ENCODE assay signal across 17 cellular contexts in the genomic region with DNA sequence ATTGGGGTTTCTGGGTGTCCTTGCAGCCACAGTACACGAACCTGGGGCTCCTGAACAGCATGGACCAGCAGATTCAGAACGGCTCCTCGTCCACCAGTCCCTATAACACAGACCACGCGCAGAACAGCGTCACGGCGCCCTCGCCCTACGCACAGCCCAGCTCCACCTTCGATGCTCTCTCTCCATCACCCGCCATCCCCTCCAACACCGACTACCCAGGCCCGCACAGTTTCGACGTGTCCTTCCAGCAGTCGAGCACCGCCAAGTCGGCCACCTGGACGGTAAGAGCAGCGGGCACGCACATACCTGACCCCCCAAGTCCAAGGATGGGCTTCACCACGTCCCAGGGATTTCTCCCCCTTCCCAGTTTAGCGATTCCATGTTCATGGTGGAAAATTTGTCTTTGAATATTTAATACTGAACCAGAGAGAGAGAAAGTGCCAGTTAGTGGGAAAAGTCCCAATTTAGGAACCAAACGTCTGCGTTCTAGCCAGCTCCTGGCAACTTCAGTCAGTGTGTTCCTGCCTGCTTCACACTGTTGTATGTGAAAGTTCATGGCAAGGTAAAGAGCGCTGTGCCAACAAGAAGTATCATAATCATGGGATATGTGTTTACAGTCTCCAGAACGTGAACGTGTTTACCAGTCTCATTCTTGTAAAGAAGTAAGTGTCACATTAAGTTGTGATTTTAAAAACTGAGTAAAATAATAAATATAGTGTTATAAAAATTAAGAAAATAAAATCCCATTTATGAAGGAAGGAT.
DNase-seq lines count a peak whose midpoint lies in the region; ATAC-seq, FAIRE-seq and TF ChIP-seq lines count a peak whose summit lies in the region.
"Had no signal": no experiment of that assay in that cellular context is flagged by ENCODE, and none has a peak within 500 bp of the region (broad histone marks: within the 10 kb centered on the region; RNA-seq: fewer than 3 reads in every experiment).

No MANE protein-coding gene starts in this region.

- no peak for FAIRE-seq in kidney (lab: Jason Lieb, UNC)

- H3K4me1 ChIP-seq in kidney (ENCODE audit: control insufficient read depth in 1 of 2, insufficient read depth in 1 of 2, low read depth in 1 of 2, low read length in 2 of 2) = no peaks in the 10 kb centered on the region
- H3K4me1 ChIP-seq in osteoblast (ENCODE audit: insufficient read depth, low read length) = no peaks in the 10 kb centered on the region
- no peaks in the 10 kb centered on the region for H3K4me1 ChIP-seq in upper lobe of right lung
- H3K4me1 ChIP-seq: HAP-1 had no signal

- WGBS in lower leg skin, 2 donors = 88 to 91% methylated on average over 29 of the region's 29 CpGs

- ATAC-seq in upper lobe of right lung (peak; percentile 23), natural killer cell (no peak)
- ATAC-seq: Panc1 had no signal

- H3K27ac Mint-ChIP-seq in natural killer cell = no peak overlapping the region
- H3K27ac Mint-ChIP-seq: CD4-positive, CD25-positive, alpha-beta regulatory T cell; IgD-negative memory B cell had no signal

- H3K27me3 ChIP-seq in osteoblast (ENCODE audit: insufficient read depth, low read length) (no peaks in the 10 kb centered on the region), upper lobe of right lung (no peaks in the 10 kb centered on the region)

- no peaks in the 10 kb centered on the region for H3K36me3 ChIP-seq in kidney (ENCODE audit: control insufficient read depth in 1 of 2, insufficient read depth in 2 of 2, low read length in 2 of 2)
- H3K36me3 ChIP-seq in osteoblast (ENCODE audit: insufficient read depth, low read length) = no peaks in the 10 kb centered on the region
- H3K36me3 ChIP-seq in upper lobe of right lung = no peaks in the 10 kb centered on the region
- H3K36me3 ChIP-seq: HAP-1 had no signal

- no peak for TF ChIP-seq CTCF in LNCaP clone FGC (IDR thresholded peaks at IDR 0.05; ENCODE audit: control insufficient read depth, extremely low read depth, insufficient read depth)
- TF ChIP-seq CTCF in kidney (IDR thresholded peaks at IDR 0.05; ENCODE audit: borderline replicate concordance, extremely low read depth, insufficient read depth) = no peak
- no peak for TF ChIP-seq CTCF in osteoblast (IDR thresholded peaks at IDR 0.05; ENCODE audit: extremely low read depth, low read depth, low read length)
- no peak for TF ChIP-seq CTCF in upper lobe of right lung (IDR thresholded peaks at IDR 0.05)
- no peak for TF ChIP-seq CTCF in lower leg skin (IDR thresholded peaks at IDR 0.05)
- TF ChIP-seq CTCF in natural killer cell (IDR thresholded peaks at IDR 0.05) = no peak

- H3K36me3 Mint-ChIP-seq in natural killer cell = no peaks in the 10 kb centered on the region
- H3K36me3 Mint-ChIP-seq: CD4-positive, CD25-positive, alpha-beta regulatory T cell; IgD-negative memory B cell had no signal

- no peak overlapping the region for H3K4me3 ChIP-seq in LNCaP clone FGC (ENCODE audit: low read depth, low read length)
- H3K4me3 ChIP-seq in kidney (ENCODE audit: low read length in 2 of 2) = no peak overlapping the region
- no peak overlapping the region for H3K4me3 ChIP-seq in osteoblast (ENCODE audit: insufficient read depth, low read length)
- no peak overlapping the region for H3K4me3 ChIP-seq in upper lobe of right lung
- H3K4me3 ChIP-seq in lower leg skin (ENCODE audit: low read depth, poor library complexity, severe bottlenecking) = no peak overlapping the region
- H3K4me3 ChIP-seq: HAP-1 had no signal

- no peak overlapping the region for H3K9ac ChIP-seq in kidney (ENCODE audit: low read length in 2 of 2)

- intact Hi-C loops in kidney (cut with DNase I) (no loop called here), upper lobe of right lung (cut with DNase I) (no loop called here), lower leg skin (cut with DNase I; ENCODE audit: low total_unique reads) (no loop called here), natural killer cell (cut with micrococcal nuclease) (no loop called here)

- peaks cover 0 to 2% of the 10 kb centered on the region in 2 donors for H3K9me3 Mint-ChIP-seq in natural killer cell
- H3K9me3 Mint-ChIP-seq: CD4-positive, CD25-positive, alpha-beta regulatory T cell; IgD-negative memory B cell had no signal

- TF ChIP-seq POLR2A in lower leg skin (IDR thresholded peaks at IDR 0.05) = no peak

- H3K27ac ChIP-seq in kidney (ENCODE audit: low read depth in 2 of 2, low read length in 2 of 2) (no peak overlapping the region), osteoblast (ENCODE audit: low read depth, low read length) (no peak overlapping the region), upper lobe of right lung (no peak overlapping the region)

- H3K9me3 ChIP-seq in kidney (ENCODE audit: control insufficient read depth in 1 of 2, low read length in 2 of 2) (no peaks in the 10 kb centered on the region), osteoblast (ENCODE audit: low read depth, low read length) (no peaks in the 10 kb centered on the region), upper lobe of right lung (no peaks in the 10 kb centered on the region)
- H3K9me3 ChIP-seq: HAP-1 had no signal

- H3K4me3 Mint-ChIP-seq in natural killer cell = no peak overlapping the region
- H3K4me3 Mint-ChIP-seq: CD4-positive, CD25-positive, alpha-beta regulatory T cell; IgD-negative memory B cell had no signal

- DNase-seq in LNCaP clone FGC (ENCODE audit: low read depth) (peak; percentile 37), kidney (peak; percentile 63), osteoblast (ENCODE audit: insufficient read length, low spot score, missing footprints) (peak; percentile 44), upper lobe of right lung (no peak), germinal center (ENCODE audit: low spot score) (no peak), lower leg skin (ENCODE audit: low spot score in 2 of 2) (no peak), natural killer cell (no peak)
- DNase-seq: CD4-positive, CD25-positive, alpha-beta regulatory T cell; NCI-H1694; NCI-H2081; NCI-H2171; NCI-H345; NCI-H524; NCI-H82 had no signal

- no peak overlapping the region for H3K4me2 ChIP-seq in osteoblast (ENCODE audit: insufficient read depth, low read length)

- no peaks in the 10 kb centered on the region for H4K20me1 ChIP-seq in osteoblast (ENCODE audit: insufficient read depth, low read length)

- no peak overlapping the region for H2AFZ ChIP-seq in osteoblast (ENCODE audit: low read length)

- no peaks in the 10 kb centered on the region for H3K27me3 Mint-ChIP-seq in natural killer cell (ENCODE audit: low read depth in 2 of 2)

- H3K4me1 Mint-ChIP-seq in natural killer cell = no peaks in the 10 kb centered on the region
- H3K4me1 Mint-ChIP-seq: CD4-positive, CD25-positive, alpha-beta regulatory T cell; IgD-negative memory B cell had no signal

- H3K79me2 ChIP-seq in osteoblast (ENCODE audit: insufficient read depth, low read length) = no peaks in the 10 kb centered on the region

Comparison
In these comparisons a context has a peak if more than half of its experiments do, and no peak if none do; other contexts are left out.
1. DNase-seq: peak in LNCaP clone FGC (single experiment), kidney (single experiment) and osteoblast (single experiment); none in upper lobe of right lung (single experiment), germinal center (single experiment), lower leg skin (0 of 2) and natural killer cell (single experiment).